ENCODE assay signal across 21 cellular contexts in genomic region chr10:46084321-46085165, GRCh38. TPM values are rescaled to one million over a fixed set of nuclear protein-coding genes. Genes with fewer than 3 reads are reported as not detected.
DNase-seq lines count a peak whose midpoint lies in the region; ATAC-seq, FAIRE-seq and TF ChIP-seq lines count a peak whose summit lies in the region.
"Had no signal": no experiment of that assay in that cellular context is flagged by ENCODE, and none has a peak within 500 bp of the region (broad histone marks: within the 10 kb centered on the region; RNA-seq: fewer than 3 reads in every experiment).

No MANE protein-coding gene starts in this region.

- no peak overlapping the region for H3K9ac ChIP-seq in trophoblast cell (ENCODE audit: low read length)

- TF ChIP-seq CTCF in HEK293 (tag by site-specific recombination; IDR thresholded peaks at IDR 0.05): no peak
- TF ChIP-seq CTCF in gastroesophageal sphincter (IDR thresholded peaks at IDR 0.05): no peak

- no CpG with 5 or more reads among the region's 12 CpGs for WGBS in trophoblast cell (ENCODE audit: extremely low coverage, insufficient coverage, insufficient read length)
- WGBS in gastroesophageal sphincter (ENCODE audit: low coverage in 1 of 2), 2 donors: 40 to 50% methylated on average over 9 to 11 of the region's 12 CpGs

- peak overlapping the region; percentile 49 for H3K4ac ChIP-seq in trophoblast cell (ENCODE audit: low read depth, low read length)

- H3K4me2 ChIP-seq in trophoblast cell (ENCODE audit: low read length): no peak overlapping the region

- DNase-seq in amniotic epithelial cell (ENCODE audit: low read depth): peak; percentile 74
- peak; percentile 49 for DNase-seq in islet precursor cell
- no peak for DNase-seq in trophoblast cell
- DNase-seq in H4 (ENCODE audit: low spot score): no peak
- DNase-seq in H54 (ENCODE audit: insufficient read length, low spot score): no peak
- DNase-seq: GF-D8, H7, NCI-H1436, NCI-H2029, NCI-H2171, NCI-H446 treated with DMSO at 0.1 percent for 48 hours, NCI-H774, PC-3, SJCRH30 had no signal

- H3K36me3 ChIP-seq in HEK293 (ENCODE audit: control insufficient read depth in 2 of 2, insufficient read depth in 1 of 2, low read length in 2 of 2) (no peaks in the 10 kb centered on the region), trophoblast cell (ENCODE audit: control insufficient read depth in 1 of 2, insufficient read depth in 2 of 2, low read length in 2 of 2) (no peaks in the 10 kb centered on the region), gastroesophageal sphincter (no peaks in the 10 kb centered on the region)
- H3K36me3 ChIP-seq: SJCRH30 had no signal

- H4K91ac ChIP-seq in trophoblast cell (ENCODE audit: low read depth, low read length): no peak overlapping the region

- no peak for ATAC-seq in gastroesophageal sphincter
- ATAC-seq: K562, PC-3 had no signal

- H3K79me1 ChIP-seq in trophoblast cell (ENCODE audit: low read length): no peaks in the 10 kb centered on the region

- H3K79me2 ChIP-seq in trophoblast cell (ENCODE audit: control insufficient read depth, insufficient read depth, low read length, poor library complexity): no peaks in the 10 kb centered on the region

- TF ChIP-seq EP300 in gastroesophageal sphincter (IDR thresholded peaks at IDR 0.05): no peak

- no peak overlapping the region for H3K14ac ChIP-seq in trophoblast cell (ENCODE audit: low read length)

- H3K9me3 ChIP-seq in HEK293 (ENCODE audit: control insufficient read depth, insufficient read depth, low read depth, low read length) (no peaks in the 10 kb centered on the region), trophoblast cell (ENCODE audit: insufficient read depth, low read depth, low read length) (no peaks in the 10 kb centered on the region), gastroesophageal sphincter (no peaks in the 10 kb centered on the region)
- H3K9me3 ChIP-seq: SJCRH30 had no signal

- H3K4me1 ChIP-seq in HEK293 (ENCODE audit: control insufficient read depth, insufficient read depth, low read length) (no peaks in the 10 kb centered on the region), trophoblast cell (ENCODE audit: control insufficient read depth in 1 of 2, insufficient read depth in 2 of 2, low read length in 2 of 2) (peaks cover 4 to 6% of the 10 kb centered on the region in 2 experiments), gastroesophageal sphincter (no peaks in the 10 kb centered on the region)
- H3K4me1 ChIP-seq: SJCRH30 had no signal

- POLR2A ChIA-PET in HEK293 (lab: Yijun Ruan, JAX): no interaction called here

- H3K27me3 ChIP-seq in trophoblast cell (ENCODE audit: insufficient read depth, low read length): no peaks in the 10 kb centered on the region
- no peaks in the 10 kb centered on the region for H3K27me3 ChIP-seq in gastroesophageal sphincter
- H3K27me3 ChIP-seq: SJCRH30 had no signal

- no peak for FAIRE-seq in H54 (lab: Jason Lieb, UNC)
- FAIRE-seq: GM12891, HTR-8/SVneo, K562 had no signal

- TF ChIP-seq POLR2A in H54 (IDR thresholded peaks at IDR 0.05; ENCODE audit: low read depth, low read length) (no peak), gastroesophageal sphincter (IDR thresholded peaks at IDR 0.05) (no peak)

- H3K18ac ChIP-seq in trophoblast cell (ENCODE audit: low read length): no peak overlapping the region

- H3K23ac ChIP-seq in trophoblast cell (ENCODE audit: low read length): no peak overlapping the region

- H3K4me3 ChIP-seq in HEK293 (ENCODE audit: low read depth, low read length): no peak overlapping the region
- no peak overlapping the region for H3K4me3 ChIP-seq in trophoblast cell (ENCODE audit: low read depth, low read length)
- H3K4me3 ChIP-seq in gastroesophageal sphincter: no peak overlapping the region
- H3K4me3 ChIP-seq: K562, SJCRH30 had no signal

- H2BK120ac ChIP-seq in trophoblast cell (ENCODE audit: insufficient read depth, low read length, poor library complexity): no peak overlapping the region

- no peak overlapping the region for H2AFZ ChIP-seq in trophoblast cell (ENCODE audit: insufficient read depth, low read length, poor library complexity)

- no peak overlapping the region for H2BK5ac ChIP-seq in trophoblast cell (ENCODE audit: low read depth, low read length, poor library complexity)

- H2BK12ac ChIP-seq in trophoblast cell (ENCODE audit: low read length): no peak overlapping the region

- no peak overlapping the region for H3K27ac ChIP-seq in HEK293 (ENCODE audit: extremely low read depth, low read depth, low read length)
- H3K27ac ChIP-seq in trophoblast cell (ENCODE audit: low read depth, low read length): no peak overlapping the region
- no peak overlapping the region for H3K27ac ChIP-seq in gastroesophageal sphincter
- H3K27ac ChIP-seq: C4-2B, RWPE1, SJCRH30 had no signal

- H4K8ac ChIP-seq in trophoblast cell (ENCODE audit: low read depth, low read length): no peak overlapping the region

- no peak overlapping the region for H4K12ac ChIP-seq in trophoblast cell (ENCODE audit: low read depth, low read length)

- H2AK5ac ChIP-seq in trophoblast cell (ENCODE audit: low read length): peak overlapping the region; percentile 61

- CTCF ChIA-PET in HEK293 (lab: Yijun Ruan, JAX): interaction anchor here (0.6 kb wide), 2 partner anchors 93 to 854 kb away, joined by 3 to 4 read pairs; no protein-coding TSS in a partner anchor

TF ChIP-seq in HEK293, 187 proteins besides CTCF, POLR2A, EP300 and RAD21:
- TF ChIP-seq ZIC2 (tag by site-specific recombination; IDR thresholded peaks at IDR 0.05) (peak; percentile 32; the same call in 1 of the 2 replicates), PRDM2 (tag by site-specific recombination; IDR thresholded peaks at IDR 0.05; ENCODE audit: borderline replicate concordance) (no peak)

RNA-seq across cellular contexts. Expression of gene MSMB, which starts 38.5 kb away (rescaled TPM):
- polyA plus RNA-seq in trophoblast cell (2013): 0.64 and 1.1 TPM in 2 replicates
- total RNA-seq in H4 (2014; rRNA removed; shearing (Covaris generic)): not detected in 2 replicates
- total RNA-seq in gastroesophageal sphincter: 1 to 10 TPM in 1 of 4 donors, not detected in 3; 5.7 TPM
- total RNA-seq: H7, K562, PC-3, SJCRH30 had no signal

RNA-seq across cellular contexts. Expression of gene NCOA4, which starts 54.1 kb away (rescaled TPM):
- 187 and 194 TPM in 2 replicates for polyA plus RNA-seq in trophoblast cell (2013)
- 184 and 185 TPM in 2 replicates for total RNA-seq in H4 (2014; rRNA removed; shearing (Covaris generic))
- 100 to 1,000 TPM; 152 to 186 (median 173) TPM for total RNA-seq in gastroesophageal sphincter

Comparison
In these comparisons a context has a peak if more than half of its experiments do, and no peak if none do; other contexts are left out.
1. DNase-seq: peak in amniotic epithelial cell (single experiment) and islet precursor cell (single experiment); none in trophoblast cell (0 of 2), H4 (single experiment) and H54 (single experiment).